10 cellular contexts compared by ENCODE assay signal in the genomic region with DNA sequence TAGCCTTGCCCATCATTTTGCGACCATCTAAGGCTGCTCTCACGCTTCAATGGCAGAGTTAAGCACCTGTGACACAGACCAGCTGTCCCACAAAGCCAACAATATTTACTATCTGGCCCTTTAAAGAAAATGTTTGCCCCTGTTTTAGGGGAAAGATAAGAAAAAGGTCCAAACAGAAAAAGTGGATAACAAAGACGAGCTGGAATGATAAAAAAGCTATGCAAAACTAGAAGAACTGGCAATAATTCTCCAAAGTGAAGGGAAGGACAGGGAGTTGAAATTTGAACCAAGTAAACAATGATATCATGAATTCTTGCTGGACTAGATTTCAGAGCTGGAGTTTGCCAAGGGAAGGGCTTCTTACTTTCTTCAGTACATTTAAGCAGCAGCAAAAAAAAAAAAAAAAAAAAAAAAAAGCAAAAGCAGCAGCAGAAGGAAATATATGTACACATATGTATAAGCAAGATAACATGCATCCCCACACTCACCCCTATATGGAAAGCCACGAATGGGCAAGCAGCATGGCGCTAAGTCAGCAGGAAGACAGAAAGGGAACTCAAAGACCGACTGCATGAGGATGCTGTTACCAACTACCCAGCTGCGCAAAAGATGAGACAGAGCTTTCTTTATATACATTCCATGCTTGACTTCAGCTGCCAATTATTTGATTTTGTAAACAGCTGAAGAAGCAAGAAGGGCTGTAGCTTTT. TPM values are rescaled to one million over a fixed set of nuclear protein-coding genes. Genes with fewer than 3 reads are reported as not detected.
DNase-seq lines count a peak whose midpoint lies in the region; ATAC-seq and TF ChIP-seq lines count a peak whose summit lies in the region.
"Had no signal": no experiment of that assay in that cellular context is flagged by ENCODE, and none has a peak within 500 bp of the region (broad histone marks: within the 10 kb centered on the region; RNA-seq: fewer than 3 reads in every experiment).

No MANE protein-coding gene starts in this region.

- peak overlapping the region; percentile 43 for H3K27ac Mint-ChIP-seq in activated CD8-positive, alpha-beta T cell treated with anti-CD3 and anti-CD28 coated beads for 36 hours

- DNase-seq in AG08396 (ENCODE audit: low spot score): peak; percentile 31
- peak; percentile 47 for DNase-seq in GDM1 (lab: John Stamatoyannopoulos, UW)
- DNase-seq in activated CD8-positive, alpha-beta T cell treated with anti-CD3 and anti-CD28 coated beads for 36 hours: no peak
- DNase-seq in left lung: no peak
- DNase-seq in NOMO-1 treated with dmso at 0.1 percent for 144 hours (lab: John Stamatoyannopoulos, UW; ENCODE audit: unreplicated experiment): no peak
- no peak for DNase-seq in lower leg skin (ENCODE audit: low spot score in 2 of 2)
- DNase-seq: NCI-H1694 had no signal

- no peak for ATAC-seq in activated CD8-positive, alpha-beta T cell treated with anti-CD3 and anti-CD28 coated beads for 36 hours
- ATAC-seq in left lung (peak; percentile 70), HG02759 (IDR thresholded peaks at IDR 0.05; ENCODE audit: unreplicated experiment) (no peak), HG02970 (IDR thresholded peaks at IDR 0.05; ENCODE audit: low FRiP score, unreplicated experiment) (no peak)

- H3K27ac ChIP-seq in left lung: peak overlapping the region in 1 of 2 donors; percentile 10

- H3K4me3 ChIP-seq in left lung: no peak overlapping the region
- no peak overlapping the region for H3K4me3 ChIP-seq in lower leg skin (ENCODE audit: low read depth, poor library complexity, severe bottlenecking)
- H3K4me3 ChIP-seq: HAP-1 had no signal

- no peaks in the 10 kb centered on the region for H3K9me3 Mint-ChIP-seq in activated CD8-positive, alpha-beta T cell treated with anti-CD3 and anti-CD28 coated beads for 36 hours

- CTCF ChIA-PET in activated CD8-positive, alpha-beta T cell treated with anti-CD3 and anti-CD28 coated beads for 36 hours (lab: Charles Lee): no interaction called here

- peaks cover 0 to 3% of the 10 kb centered on the region in 2 donors for H3K4me1 ChIP-seq in left lung
- H3K4me1 ChIP-seq: HAP-1 had no signal

- no peaks in the 10 kb centered on the region for H3K36me3 ChIP-seq in left lung

- intact Hi-C loops in activated CD8-positive, alpha-beta T cell treated with anti-CD3 and anti-CD28 coated beads for 36 hours (cut with micrococcal nuclease): no loop called here
- intact Hi-C loops in left lung (cut with DNase I) (no loop called here), lower leg skin (cut with DNase I; ENCODE audit: low total_unique reads) (no loop called here)

- TF ChIP-seq POLR2A in lower leg skin (IDR thresholded peaks at IDR 0.05): no peak

- POLR2A ChIA-PET in activated CD8-positive, alpha-beta T cell treated with anti-CD3 and anti-CD28 coated beads for 36 hours (lab: Charles Lee): interaction anchor here (0.6 to 1.1 kb wide), 2 partner anchors 23 to 33 kb away, joined by 3 to 5 read pairs; a partner anchor contains a TSS

- H3K9me3 ChIP-seq in left lung: no peaks in the 10 kb centered on the region
- H3K9me3 ChIP-seq: HAP-1 had no signal

- no peaks in the 10 kb centered on the region for H3K27me3 Mint-ChIP-seq in activated CD8-positive, alpha-beta T cell treated with anti-CD3 and anti-CD28 coated beads for 36 hours

- 34 to 67% methylated on average over 7 of the region's 7 CpGs for WGBS in lower leg skin, 2 donors

- no peak overlapping the region for H3K4me3 Mint-ChIP-seq in activated CD8-positive, alpha-beta T cell treated with anti-CD3 and anti-CD28 coated beads for 36 hours

- no peaks in the 10 kb centered on the region for H3K27me3 ChIP-seq in left lung

- peaks cover 52% of the 10 kb centered on the region for H3K4me1 Mint-ChIP-seq in activated CD8-positive, alpha-beta T cell treated with anti-CD3 and anti-CD28 coated beads for 36 hours (ENCODE audit: low read depth)

- H3K36me3 Mint-ChIP-seq in activated CD8-positive, alpha-beta T cell treated with anti-CD3 and anti-CD28 coated beads for 36 hours (ENCODE audit: low read depth): peaks cover 64% of the 10 kb centered on the region

- TF ChIP-seq CTCF in activated CD8-positive, alpha-beta T cell treated with anti-CD3 and anti-CD28 coated beads for 36 hours (IDR thresholded peaks at IDR 0.05): no peak
- TF ChIP-seq CTCF in left lung (IDR thresholded peaks at IDR 0.05) (no peak), lower leg skin (IDR thresholded peaks at IDR 0.05) (no peak)

RNA-seq across cellular contexts. Expression of a gene that starts 12.4 kb away (rescaled TPM):
- 10 to 100 TPM; 16.0 to 19.2 TPM for total RNA-seq in activated CD8-positive, alpha-beta T cell treated with anti-CD3 and anti-CD28 coated beads for 36 hours
- total RNA-seq in left lung: 10 to 100 TPM; 13.2 to 20.7 TPM
- 10 to 100 TPM; 12.6 to 16.1 (median 14.9) TPM for total RNA-seq in lower leg skin

RNA-seq across cellular contexts. Expression of a gene that starts 12.6 kb away (rescaled TPM):
- 10 to 100 TPM; 32.4 to 34.5 TPM for total RNA-seq in activated CD8-positive, alpha-beta T cell treated with anti-CD3 and anti-CD28 coated beads for 36 hours
- total RNA-seq in left lung (10 to 100 TPM; 19.1 to 24.4 TPM), lower leg skin (10 to 100 TPM; 20.0 to 69.6 (median 27.5) TPM)

RNA-seq across cellular contexts. Expression of a gene that starts 33.0 kb away (rescaled TPM):
- total RNA-seq in activated CD8-positive, alpha-beta T cell treated with anti-CD3 and anti-CD28 coated beads for 36 hours: 10 to 100 TPM; 30.8 to 31.7 TPM
- total RNA-seq in left lung: 10 to 100 TPM; 30.4 to 32.4 TPM
- total RNA-seq in lower leg skin: 10 to 100 TPM; 44.6 to 70.5 (median 56.0) TPM

Comparison
In these comparisons a context has a peak if more than half of its experiments do, and no peak if none do; other contexts are left out.
1. DNase-seq: peak in AG08396 (single experiment) and GDM1 (single experiment); none in activated CD8-positive, alpha-beta T cell treated with anti-CD3 and anti-CD28 coated beads for 36 hours (single experiment), left lung (0 of 2), NOMO-1 treated with dmso at 0.1 percent for 144 hours (single experiment) and lower leg skin (0 of 2).